Comparison of ENCODE assay signal across 18 cellular contexts in the genomic region with DNA sequence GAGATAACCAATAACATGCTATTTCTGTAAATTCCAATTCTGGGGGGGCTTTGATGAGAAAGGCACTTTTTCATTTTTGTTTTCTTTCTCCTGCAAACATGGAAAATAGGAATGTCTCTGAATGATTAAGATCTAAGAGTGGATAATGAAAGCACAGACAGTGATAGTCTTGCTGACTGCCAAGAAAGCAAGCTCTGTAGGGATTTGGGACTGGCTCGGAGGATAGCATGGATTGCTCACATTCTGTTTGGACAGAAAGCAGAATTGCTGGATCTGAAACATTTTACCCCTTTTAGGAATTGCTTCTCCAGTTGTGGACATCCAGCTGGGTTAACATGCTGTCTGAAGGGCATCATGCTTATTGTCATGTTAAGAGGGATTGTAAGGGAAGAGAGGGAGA.
"Had no signal": no experiment of that assay in that cellular context is flagged by ENCODE, and none has a peak within 500 bp of the region (broad histone marks: within the 10 kb centered on the region; RNA-seq: fewer than 3 reads in every experiment).

No MANE protein-coding gene starts in this region.

- H3K4me3 Mint-ChIP-seq: activated CD4-positive, alpha-beta memory T cell treated with anti-CD3 and anti-CD28 coated beads, Interleukin-2, amount 10 ng/mL, durations not matched to agents 7 days and 5 days; activated CD4-positive, alpha-beta T cell treated with anti-CD3 and anti-CD28 coated beads for 36 hours; activated naive CD8-positive, alpha-beta T cell treated with anti-CD3 and anti-CD28 coated beads, Interleukin-2, amount 10 ng/mL, durations not matched to agents 7 days and 5 days; naive thymus-derived CD4-positive, alpha-beta T cell; T-cell had no signal

- H3K4me3 ChIP-seq: ascending aorta, colonic mucosa, lower lobe of right lung, testis had no signal

- H3K4me1 ChIP-seq: colonic mucosa had no signal

- H3K36me3 Mint-ChIP-seq: activated naive CD8-positive, alpha-beta T cell treated with anti-CD3 and anti-CD28 coated beads, Interleukin-2, amount 10 ng/mL, durations not matched to agents 7 days and 5 days; naive thymus-derived CD4-positive, alpha-beta T cell; T-cell had no signal

- H3K27me3 ChIP-seq: ascending aorta, colonic mucosa, neutrophil, testis had no signal

- H3K27ac ChIP-seq: colonic mucosa, lower lobe of right lung, neutrophil, VCaP had no signal

- H3K4me1 Mint-ChIP-seq: activated CD4-positive, alpha-beta memory T cell treated with anti-CD3 and anti-CD28 coated beads, Interleukin-2, amount 10 ng/mL, durations not matched to agents 7 days and 5 days; activated CD4-positive, alpha-beta T cell treated with anti-CD3 and anti-CD28 coated beads for 36 hours; activated naive CD8-positive, alpha-beta T cell treated with anti-CD3 and anti-CD28 coated beads, Interleukin-2, amount 10 ng/mL, durations not matched to agents 7 days and 5 days; naive thymus-derived CD4-positive, alpha-beta T cell; T-cell had no signal

- ATAC-seq: activated CD4-positive, alpha-beta T cell treated with anti-CD3 and anti-CD28 coated beads for 36 hours; lower lobe of right lung; naive thymus-derived CD4-positive, alpha-beta T cell; stimulated activated naive CD8-positive, alpha-beta T cell treated with anti-CD3 and anti-CD28 coated beads, Interleukin-15, Interleukin-2, amounts not matched to agents 100 U/mL and 50 U/mL, for 24 hours; T-cell had no signal

- H3K9me3 Mint-ChIP-seq: activated CD4-positive, alpha-beta memory T cell treated with anti-CD3 and anti-CD28 coated beads, Interleukin-2, amount 10 ng/mL, durations not matched to agents 7 days and 5 days; activated naive CD8-positive, alpha-beta T cell treated with anti-CD3 and anti-CD28 coated beads, Interleukin-2, amount 10 ng/mL, durations not matched to agents 7 days and 5 days had no signal

- H3K36me3 ChIP-seq: ascending aorta, colonic mucosa, lower lobe of right lung, neutrophil had no signal

- H3K27me3 Mint-ChIP-seq: activated CD4-positive, alpha-beta memory T cell treated with anti-CD3 and anti-CD28 coated beads, Interleukin-2, amount 10 ng/mL, durations not matched to agents 7 days and 5 days; activated CD4-positive, alpha-beta T cell treated with anti-CD3 and anti-CD28 coated beads for 36 hours; naive thymus-derived CD4-positive, alpha-beta T cell had no signal

- DNase-seq: activated CD4-positive, alpha-beta memory T cell treated with anti-CD3 and anti-CD28 coated beads, Interleukin-2, amount 10 ng/mL, durations not matched to agents 7 days and 5 days; activated CD4-positive, alpha-beta T cell treated with anti-CD3 and anti-CD28 coated beads for 36 hours; activated gamma-delta T cell treated with Interleukin-2 at 50 U/mL for 16 hours; activated naive CD8-positive, alpha-beta T cell treated with anti-CD3 and anti-CD28 coated beads, Interleukin-2, amount 10 ng/mL, durations not matched to agents 7 days and 5 days; activated T-cell treated with anti-CD3 and anti-CD28 coated beads, Interleukin-2, amount 50 U/mL, for 48 hours; colonic mucosa; effector CD4-positive, alpha-beta T cell; lower lobe of right lung; naive thymus-derived CD4-positive, alpha-beta T cell; posterior cingulate gyrus; stimulated activated CD8-positive, alpha-beta memory T cell treated with anti-CD3 and anti-CD28 coated beads, Interleukin-4, amount 100 ng/mL, for 48 hours; stimulated activated naive CD8-positive, alpha-beta T cell treated with anti-CD3 and anti-CD28 coated beads, Interleukin-15, Interleukin-2, amounts not matched to agents 100 U/mL and 50 U/mL, for 24 hours; T-cell; T1000; testis had no signal

- H3K9me3 ChIP-seq: ascending aorta, colonic mucosa, lower lobe of right lung, neutrophil, testis had no signal

- H3K27ac Mint-ChIP-seq: activated CD4-positive, alpha-beta memory T cell treated with anti-CD3 and anti-CD28 coated beads, Interleukin-2, amount 10 ng/mL, durations not matched to agents 7 days and 5 days; activated CD4-positive, alpha-beta T cell treated with anti-CD3 and anti-CD28 coated beads for 36 hours; activated naive CD8-positive, alpha-beta T cell treated with anti-CD3 and anti-CD28 coated beads, Interleukin-2, amount 10 ng/mL, durations not matched to agents 7 days and 5 days; naive thymus-derived CD4-positive, alpha-beta T cell; T-cell had no signal
